ENCODE assay signal across 8 cellular contexts in the genomic region with DNA sequence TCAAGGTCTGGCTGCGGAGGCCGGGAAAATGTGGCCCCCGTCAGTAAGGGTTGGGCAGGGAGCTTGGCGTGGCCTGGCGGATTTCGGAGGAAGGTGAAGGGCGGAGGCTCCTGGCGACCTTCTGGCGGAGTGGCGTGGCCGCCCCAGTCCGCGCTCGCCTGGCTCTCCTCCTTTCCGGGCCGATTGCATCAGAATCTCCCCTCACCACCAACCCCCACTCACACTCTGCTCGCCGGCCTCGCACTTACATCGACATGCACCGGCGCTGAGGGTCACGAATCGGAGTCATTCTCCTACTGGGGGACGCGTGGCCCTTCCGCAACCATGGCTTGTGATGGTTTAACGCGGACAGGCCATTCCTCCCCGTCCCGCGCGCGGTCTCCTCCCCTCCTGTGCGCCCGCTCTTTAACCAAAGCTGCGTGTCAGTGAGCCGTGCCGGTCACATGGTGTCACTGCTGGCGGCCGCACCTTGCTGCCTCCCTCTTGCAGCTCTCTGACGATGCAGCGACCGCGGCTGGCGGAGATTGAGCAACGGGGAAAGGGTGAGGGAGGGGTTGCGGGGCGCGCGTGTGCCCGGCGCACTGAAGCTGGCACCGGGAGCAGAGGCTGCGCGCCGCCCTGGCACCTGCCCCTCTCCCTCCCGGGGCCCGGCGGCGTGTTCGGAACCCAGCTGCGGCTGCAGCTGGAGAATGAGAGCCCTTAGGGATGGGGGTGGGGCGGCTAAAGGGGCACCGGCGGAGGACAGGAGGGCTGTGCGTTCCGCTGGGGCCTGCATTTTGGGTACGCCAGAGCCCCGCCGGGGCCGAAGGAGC. TPM values are rescaled to one million over a fixed set of nuclear protein-coding genes. Genes with fewer than 3 reads are reported as not detected.
DNase-seq lines count a peak whose midpoint lies in the region; ATAC-seq and TF ChIP-seq lines count a peak whose summit lies in the region.

A gene (minus strand): TSS at position 427 of the 812 bp plus-strand sequence. CDS start 29,243 bp downstream, outside the sequence.

- H3K36me3 ChIP-seq in PC-3 (ENCODE audit: low read depth, low read length) (no peaks in the 10 kb centered on the region), neural cell (ENCODE audit: insufficient read depth, low read length) (no peaks in the 10 kb centered on the region), stomach smooth muscle (ENCODE audit: control insufficient read depth in 2 of 2, insufficient read depth in 2 of 2, low read length in 2 of 2) (no peaks in the 10 kb centered on the region)

- DNase-seq in DMS153 (lab: John Stamatoyannopoulos, UW): peak; percentile 86
- peak; percentile 84 for DNase-seq in HuH-7.5 (ENCODE audit: low spot score)
- peak; percentile 91 for DNase-seq in PC-3
- DNase-seq in activated T-helper 1 cell treated with Interleukin-2 at 50 U/mL for 16 hours (ENCODE audit: low read depth): peak; percentile 83
- DNase-seq in fibroblast of the aortic adventitia (ENCODE audit: low read depth): peak; percentile 79

- peak within 1 kb of the TSS; percentile 95 for H3K9ac ChIP-seq in PC-3 (ENCODE audit: low read length)
- peak within 1 kb of the TSS; percentile 97 for H3K9ac ChIP-seq in neural cell (ENCODE audit: low read length)
- peak within 1 kb of the TSS; percentile 88 to 93 for H3K9ac ChIP-seq in stomach smooth muscle (ENCODE audit: low read length in 2 of 2)

- H3K27me3 ChIP-seq in PC-3 (ENCODE audit: low read length): no peaks in the 10 kb centered on the region
- H3K27me3 ChIP-seq in neural cell (ENCODE audit: insufficient read depth, low read depth, low read length): no peaks in the 10 kb centered on the region
- H3K27me3 ChIP-seq in stomach smooth muscle (ENCODE audit: control insufficient read depth in 1 of 2, insufficient read depth in 2 of 2, low read length in 2 of 2): no peaks in the 10 kb centered on the region

- peak; percentile 63 for ATAC-seq in GM21515 (IDR thresholded peaks at IDR 0.05; ENCODE audit: unreplicated experiment)
- ATAC-seq in PC-3: peak; percentile 68

- BruUV-seq in PC-3 (replicated peaks; lab: Mats Ljungman, UMichigan): TSS peak; percentile 33

- H3K79me2 ChIP-seq in PC-3 (ENCODE audit: low read length) (peaks cover 64% of the 10 kb centered on the region), neural cell (replicated peaks; ENCODE audit: insufficient read depth, low read length) (peaks cover 60% of the 10 kb centered on the region)

- peak; percentile 48 for TF ChIP-seq RAD21 in neural cell (conservative IDR thresholded peaks at IDR 0.05)

- POLR2A ChIA-PET in PC-3 (lab: Charles Lee; ENCODE audit: unreplicated experiment): interaction anchor here (0.6 to 1.0 kb wide), 6 partner anchors 70 to 406 kb away, joined by 3 to 14 read pairs (median 4); no protein-coding TSS in a partner anchor

- H3K4me1 ChIP-seq in PC-3 (ENCODE audit: insufficient read depth, low read length) (peaks cover 40% of the 10 kb centered on the region), stomach smooth muscle (ENCODE audit: control insufficient read depth, insufficient read depth, low read length) (peaks cover 28% of the 10 kb centered on the region)

- H3K4me2 ChIP-seq in PC-3 (ENCODE audit: low read length): peak within 1 kb of the TSS; percentile 99
- peak within 1 kb of the TSS; percentile 52 for H3K4me2 ChIP-seq in neural cell (ENCODE audit: low read length)

- intact Hi-C loops in PC-3 (cut with micrococcal nuclease): loop anchor here (2.0 to 10.0 kb wide), 6 partner anchors 62 to 746 kb away; a partner anchor contains a TSS

- H2AFZ ChIP-seq in PC-3 (ENCODE audit: low read length) (peak within 1 kb of the TSS; percentile 67), neural cell (ENCODE audit: low read depth, low read length) (peak within 1 kb of the TSS; percentile 90)

- H3K9me3 ChIP-seq in PC-3 (ENCODE audit: low read length): no peaks in the 10 kb centered on the region
- H3K9me3 ChIP-seq in neural cell (ENCODE audit: low read length): no peaks in the 10 kb centered on the region
- H3K9me3 ChIP-seq in stomach smooth muscle (ENCODE audit: control insufficient read depth in 2 of 2, low read length in 2 of 2): no peaks in the 10 kb centered on the region

- H3F3A ChIP-seq in PC-3 (ENCODE audit: low read length, unreplicated experiment): no peaks in the 10 kb centered on the region
- no peaks in the 10 kb centered on the region for H3F3A ChIP-seq in neural cell (ENCODE audit: insufficient read depth, low read length, poor library complexity, severe bottlenecking)

- H3K4me3 ChIP-seq in PC-3 (ENCODE audit: low read length) (peak within 1 kb of the TSS; percentile 85), fibroblast of the aortic adventitia (ENCODE audit: low read depth, low read length) (peak within 1 kb of the TSS; percentile 91), neural cell (ENCODE audit: low read length) (peak within 1 kb of the TSS; percentile 84), stomach smooth muscle (ENCODE audit: low read length in 2 of 2) (peak within 1 kb of the TSS; percentile 94 to 99)

- H4K20me1 ChIP-seq in PC-3 (ENCODE audit: low read length) (peaks cover 36% of the 10 kb centered on the region), neural cell (ENCODE audit: insufficient read depth) (peaks cover 3% of the 10 kb centered on the region)

- H3K27ac ChIP-seq in PC-3 (ENCODE audit: low read length): peak within 1 kb of the TSS; percentile 81
- peak within 1 kb of the TSS; percentile 94 for H3K27ac ChIP-seq in neural cell (ENCODE audit: low read length)
- H3K27ac ChIP-seq in stomach smooth muscle (ENCODE audit: low read length): peak within 1 kb of the TSS; percentile 93

- CTCF ChIA-PET in PC-3 (lab: Charles Lee): interaction anchor here (0.6 to 0.7 kb wide), 3 partner anchors 88 to 144 kb away, joined by 3 read pairs; no protein-coding TSS in a partner anchor

- H3K9me2 ChIP-seq in PC-3 (replicated peaks; ENCODE audit: low read length) (no peaks in the 10 kb centered on the region), neural cell (ENCODE audit: insufficient read depth, low read length) (no peaks in the 10 kb centered on the region)

- peak; percentile 60 for TF ChIP-seq EP300 in neural cell (conservative IDR thresholded peaks at IDR 0.05; ENCODE audit: poor library complexity, severe bottlenecking)

- TF ChIP-seq CTCF in PC-3 (conservative IDR thresholded peaks at IDR 0.05; ENCODE audit: low read depth, low read length) (no peak), fibroblast of the aortic adventitia (IDR thresholded peaks at IDR 0.05; ENCODE audit: insufficient read depth, low read length) (no peak), neural cell (IDR thresholded peaks at IDR 0.05; ENCODE audit: poor library complexity, severe bottlenecking) (peak; percentile 46)

TF ChIP-seq in neural cell, 6 proteins besides CTCF, POLR2A, EP300 and RAD21:
- TF ChIP-seq, protein P1, sequence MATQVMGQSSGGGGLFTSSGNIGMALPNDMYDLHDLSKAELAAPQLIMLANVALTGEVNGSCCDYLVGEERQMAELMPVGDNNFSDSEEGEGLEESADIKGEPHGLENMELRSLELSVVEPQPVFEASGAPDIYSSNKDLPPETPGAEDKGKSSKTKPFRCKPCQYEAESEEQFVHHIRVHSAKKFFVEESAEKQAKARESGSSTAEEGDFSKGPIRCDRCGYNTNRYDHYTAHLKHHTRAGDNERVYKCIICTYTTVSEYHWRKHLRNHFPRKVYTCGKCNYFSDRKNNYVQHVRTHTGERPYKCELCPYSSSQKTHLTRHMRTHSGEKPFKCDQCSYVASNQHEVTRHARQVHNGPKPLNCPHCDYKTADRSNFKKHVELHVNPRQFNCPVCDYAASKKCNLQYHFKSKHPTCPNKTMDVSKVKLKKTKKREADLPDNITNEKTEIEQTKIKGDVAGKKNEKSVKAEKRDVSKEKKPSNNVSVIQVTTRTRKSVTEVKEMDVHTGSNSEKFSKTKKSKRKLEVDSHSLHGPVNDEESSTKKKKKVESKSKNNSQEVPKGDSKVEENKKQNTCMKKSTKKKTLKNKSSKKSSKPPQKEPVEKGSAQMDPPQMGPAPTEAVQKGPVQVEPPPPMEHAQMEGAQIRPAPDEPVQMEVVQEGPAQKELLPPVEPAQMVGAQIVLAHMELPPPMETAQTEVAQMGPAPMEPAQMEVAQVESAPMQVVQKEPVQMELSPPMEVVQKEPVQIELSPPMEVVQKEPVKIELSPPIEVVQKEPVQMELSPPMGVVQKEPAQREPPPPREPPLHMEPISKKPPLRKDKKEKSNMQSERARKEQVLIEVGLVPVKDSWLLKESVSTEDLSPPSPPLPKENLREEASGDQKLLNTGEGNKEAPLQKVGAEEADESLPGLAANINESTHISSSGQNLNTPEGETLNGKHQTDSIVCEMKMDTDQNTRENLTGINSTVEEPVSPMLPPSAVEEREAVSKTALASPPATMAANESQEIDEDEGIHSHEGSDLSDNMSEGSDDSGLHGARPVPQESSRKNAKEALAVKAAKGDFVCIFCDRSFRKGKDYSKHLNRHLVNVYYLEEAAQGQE (IDR thresholded peaks at IDR 0.05; ENCODE audit: borderline replicate concordance): peak; percentile 91
- TF ChIP-seq SMC3 (conservative IDR thresholded peaks at IDR 0.05; ENCODE audit: poor library complexity) (peak; percentile 1), MXI1 (conservative IDR thresholded peaks at IDR 0.05; ENCODE audit: poor library complexity, severe bottlenecking) (peak; percentile 88), TAF1 (IDR thresholded peaks at IDR 0.05; ENCODE audit: low read depth) (peak; percentile 98), EZH2 (IDR thresholded peaks at IDR 0.05; ENCODE audit: borderline replicate concordance, insufficient read depth, low read length, poor library complexity, severe bottlenecking) (no peak), POLR2AphosphoS5 (IDR thresholded peaks at IDR 0.05) (peak; percentile 99)

RNA-seq across cellular contexts. Expression of the gene that starts here (rescaled TPM):
- total RNA-seq in PC-3 (2014; rRNA removed): 101 and 107 TPM in 2 replicates
- 87.0 and 203 TPM in 2 replicates for total RNA-seq in fibroblast of the aortic adventitia (ENCODE audit: low replicate concordance)
- polyA plus RNA-seq in neural cell: 115 and 124 TPM in 2 replicates
- 410 and 423 TPM in 2 replicates for polyA minus RNA-seq in neural cell

Comparison
In these comparisons a context has a peak if more than half of its experiments do, and no peak if none do; other contexts are left out.
1. Peak in every context shown above with its lines: DNase-seq, ATAC-seq, H3K4me3 ChIP-seq and H3K27ac ChIP-seq.